Comparison of ENCODE assay signal across 21 cellular contexts in the genomic region with DNA sequence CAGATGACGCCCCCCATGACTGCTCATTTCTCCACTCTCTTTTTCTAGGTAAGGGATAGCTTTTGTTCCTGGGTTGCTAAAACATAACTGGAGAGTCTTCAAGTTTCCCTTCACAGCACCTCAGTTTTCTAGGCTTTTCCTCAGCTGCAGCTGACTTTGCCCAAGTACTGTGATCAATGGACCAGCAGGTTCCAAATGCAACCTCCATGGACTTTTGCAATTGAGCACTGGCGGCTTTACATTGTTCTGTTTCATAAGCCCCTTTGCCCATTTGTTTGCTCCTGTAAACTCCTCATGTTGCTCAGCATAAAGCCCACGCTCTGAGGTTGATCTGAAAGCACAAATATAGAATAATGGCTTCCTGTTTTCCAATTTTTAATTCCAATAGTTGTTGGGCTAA.
"Had no signal": no experiment of that assay in that cellular context is flagged by ENCODE, and none has a peak within 500 bp of the region (broad histone marks: within the 10 kb centered on the region; RNA-seq: fewer than 3 reads in every experiment).

No MANE protein-coding gene starts in this region.

- H3K27ac ChIP-seq: HL-60 had no signal

- FAIRE-seq: HTR-8/SVneo, RCC 7860 had no signal

- DNase-seq: KBM-7, MV-4-11, NCI-H1048, NCI-H1105, NCI-H1417, NCI-H1436 treated with DMSO at 0.1 percent for 48 hours, NCI-H1694, NCI-H187 treated with DMSO at 0.1 percent for 48 hours, NCI-H2029 treated with DMSO at 0.1 percent for 48 hours, NCI-H226, NCI-H446, NCI-H510A, NCI-H524 treated with DMSO at 0.1 percent for 48 hours, NCI-H69, NCI-H774, Right ventricle myocardium superior, RPMI8226, SIG-M5 had no signal
